Comparison of ENCODE assay signal across 1 cellular context in genomic region chr6:137707590-137708360, GRCh38.
A peak's percentile ranks its signal among the peaks of the same experiment; 100 is the strongest.
TF ChIP-seq lines count a peak whose summit lies in the region.

No MANE protein-coding gene starts in this region.

TF ChIP-seq in HepG2, 621 proteins besides CTCF, POLR2A, EP300 and RAD21 (continued from another document and continues in another):
- TF ChIP-seq ZBTB42 (CRISPR knock-in tag; IDR thresholded peaks at IDR 0.05) (0 out of 2 replicates have a peak, but pooled peaks have one; percentile 17), ZNF546 (CRISPR knock-in tag; conservative IDR thresholded peaks at IDR 0.05) (no peak), ZMYM3 (CRISPR knock-in tag; IDR thresholded peaks at IDR 0.05) (no peak; the same call in 1 of the 2 replicates), NR1H2 (CRISPR knock-in tag; IDR thresholded peaks at IDR 0.05; ENCODE audit: borderline replicate concordance, low read depth) (no peak), ZNF557 (CRISPR knock-in tag; IDR thresholded peaks at IDR 0.05) (peak; percentile 49; the same call in 1 of the 2 replicates), ZFP37 (CRISPR knock-in tag; IDR thresholded peaks at IDR 0.05; ENCODE audit: borderline replicate concordance) (0 out of 2 replicates have a peak, but pooled peaks have one; percentile 73), ZNF513 (CRISPR knock-in tag; conservative IDR thresholded peaks at IDR 0.05) (no peak), MLLT10 (CRISPR knock-in tag; IDR thresholded peaks at IDR 0.05) (no peak), MEIS2 (CRISPR knock-in tag; IDR thresholded peaks at IDR 0.05) (peak; percentile 80), ZNF224 (CRISPR knock-in tag; IDR thresholded peaks at IDR 0.05) (no peak), NRL (CRISPR knock-in tag; IDR thresholded peaks at IDR 0.05; ENCODE audit: borderline replicate concordance) (no peak), ELK4 (CRISPR knock-in tag; IDR thresholded peaks at IDR 0.05; ENCODE audit: borderline replicate concordance) (no peak), LRRFIP1 (CRISPR knock-in tag; conservative IDR thresholded peaks at IDR 0.05) (no peak), PAWR (CRISPR knock-in tag; IDR thresholded peaks at IDR 0.05; ENCODE audit: borderline replicate concordance) (no peak), ATRX (CRISPR knock-in tag; IDR thresholded peaks at IDR 0.05; ENCODE audit: borderline replicate concordance) (no peak), SP4 (CRISPR knock-in tag; IDR thresholded peaks at IDR 0.05) (no peak), ZNF609 (CRISPR knock-in tag; IDR thresholded peaks at IDR 0.05; ENCODE audit: borderline replicate concordance) (peak; percentile 76), HOXA3 (CRISPR knock-in tag; IDR thresholded peaks at IDR 0.05) (peak; percentile 79), PCBP1 (IDR thresholded peaks at IDR 0.05; ENCODE audit: borderline replicate concordance, low read depth, low read length) (no peak), HMG20A (CRISPR knock-in tag; IDR thresholded peaks at IDR 0.05; ENCODE audit: borderline replicate concordance) (peak; percentile 89), NFIB (CRISPR knock-in tag; IDR thresholded peaks at IDR 0.05; ENCODE audit: borderline replicate concordance) (no peak), NBN (conservative IDR thresholded peaks at IDR 0.05) (no peak), SNAPC2 (CRISPR knock-in tag; IDR thresholded peaks at IDR 0.05) (no peak), FOXP4 (CRISPR knock-in tag; IDR thresholded peaks at IDR 0.05) (peak; percentile 93), ZNF512B (CRISPR knock-in tag; IDR thresholded peaks at IDR 0.05; ENCODE audit: borderline replicate concordance) (no peak), HOXA7 (CRISPR knock-in tag; IDR thresholded peaks at IDR 0.05) (no peak), IKZF4 (CRISPR knock-in tag; IDR thresholded peaks at IDR 0.05; ENCODE audit: borderline replicate concordance, low read depth, not compliant biosample characterization) (no peak), ZNF101 (CRISPR knock-in tag; IDR thresholded peaks at IDR 0.05; ENCODE audit: borderline replicate concordance, low read depth) (no peak), ZXDC (CRISPR knock-in tag; IDR thresholded peaks at IDR 0.05) (no peak), ZSCAN22 (CRISPR knock-in tag; IDR thresholded peaks at IDR 0.05) (no peak), CENPT (CRISPR knock-in tag; IDR thresholded peaks at IDR 0.05; ENCODE audit: low read depth) (no peak), ZNF891 (CRISPR knock-in tag; IDR thresholded peaks at IDR 0.05) (no peak), NFKB2 (CRISPR knock-in tag; IDR thresholded peaks at IDR 0.05; ENCODE audit: borderline replicate concordance) (peak; percentile 29; the same call in 1 of the 2 replicates), MED13 (CRISPR knock-in tag; IDR thresholded peaks at IDR 0.05) (peak; percentile 80; the same call in 1 of the 2 replicates), ADNP (CRISPR knock-in tag; IDR thresholded peaks at IDR 0.05) (no peak), ZNF136 (CRISPR knock-in tag; IDR thresholded peaks at IDR 0.05; ENCODE audit: low read depth) (no peak), RXRA (CRISPR knock-in tag; IDR thresholded peaks at IDR 0.05) (peak; percentile 98; the same call in 1 of the 2 replicates), PLSCR1 (CRISPR knock-in tag; IDR thresholded peaks at IDR 0.05; ENCODE audit: borderline replicate concordance) (no peak; the same call in 1 of the 2 replicates), PAX8 (CRISPR knock-in tag; IDR thresholded peaks at IDR 0.05; ENCODE audit: borderline replicate concordance) (no peak), ZC3H13 (CRISPR knock-in tag; IDR thresholded peaks at IDR 0.05) (no peak), SOX13 (IDR thresholded peaks at IDR 0.05) (peak; percentile 69; the same call in 1 of the 2 replicates), SOX13 (CRISPR knock-in tag; conservative IDR thresholded peaks at IDR 0.05 in 1 of 2, IDR thresholded peaks at IDR 0.05 in 1 of 2) (peak in 1 of 2 experiments; percentile 88; a peak in 2 of 4 replicates), CSRNP2 (CRISPR knock-in tag; conservative IDR thresholded peaks at IDR 0.05; ENCODE audit: low read depth) (no peak), DNMT1 (CRISPR knock-in tag; IDR thresholded peaks at IDR 0.05) (no peak)
